Comparison of ENCODE assay signal across 8 cellular contexts in genomic region chr5:134594797-134595457, GRCh38. TPM values are rescaled to one million over a fixed set of nuclear protein-coding genes. Genes with fewer than 3 reads are reported as not detected.
DNase-seq lines count a peak whose midpoint lies in the region; ATAC-seq and TF ChIP-seq lines count a peak whose summit lies in the region.

No MANE protein-coding gene starts in this region.

- TF ChIP-seq CTCF in Loucy (conservative IDR thresholded peaks at IDR 0.05; ENCODE audit: low read length): no peak

- H2BK120ac ChIP-seq in mesendoderm (ENCODE audit: low read depth, low read length): no peak overlapping the region

- no peak overlapping the region for H3K23ac ChIP-seq in mesendoderm (ENCODE audit: low read length)

- H3K27ac ChIP-seq in right cardiac atrium (ENCODE audit: low read length) (peak overlapping the region; percentile 87), mesendoderm (ENCODE audit: low read depth, low read length) (no peak overlapping the region)

- H3K4ac ChIP-seq in mesendoderm (ENCODE audit: low read depth, low read length): no peak overlapping the region

- no peak overlapping the region for H3K4me3 ChIP-seq in Loucy (ENCODE audit: low read length, poor library complexity, severe bottlenecking)
- H3K4me3 ChIP-seq in right cardiac atrium (ENCODE audit: low read length): no peak overlapping the region
- no peak overlapping the region for H3K4me3 ChIP-seq in mesendoderm (ENCODE audit: low read length)

- no peaks in the 10 kb centered on the region for H3K79me1 ChIP-seq in mesendoderm (ENCODE audit: low read length)

- H3K4me1 ChIP-seq in Loucy (ENCODE audit: insufficient read depth, low read length, poor library complexity, severe bottlenecking): peaks cover 13% of the 10 kb centered on the region
- no peaks in the 10 kb centered on the region for H3K4me1 ChIP-seq in right cardiac atrium (ENCODE audit: control insufficient read depth, insufficient read depth, low read length)
- H3K4me1 ChIP-seq in mesendoderm (ENCODE audit: control insufficient read depth, low read depth, low read length): peaks cover 6% of the 10 kb centered on the region

- no peak overlapping the region for H2BK5ac ChIP-seq in mesendoderm (ENCODE audit: low read length)

- H3K56ac ChIP-seq in mesendoderm (ENCODE audit: low read length): no peak overlapping the region

- intact Hi-C loops in right cardiac atrium (cut with DNase I): no loop called here

- no peaks in the 10 kb centered on the region for H3K9me2 ChIP-seq in Loucy (replicated peaks; ENCODE audit: low read depth, low read length)

- no peaks in the 10 kb centered on the region for H3F3A ChIP-seq in Loucy (ENCODE audit: low read depth)

- 84% methylated on average over 3 of the region's 3 CpGs for whole genome bisulfite sequencing in right cardiac atrium
- WGBS in mesendoderm (ENCODE audit: extremely low coverage, insufficient coverage, low lambda C conversion rate): no CpG with 5 or more reads among the region's 3 CpGs

- peak overlapping the region; percentile 66 for H2AFZ ChIP-seq in Loucy (ENCODE audit: low read length)

- H3K4me2 ChIP-seq in Loucy (ENCODE audit: low read depth, low read length, poor library complexity, severe bottlenecking) (peak overlapping the region; percentile 4), mesendoderm (ENCODE audit: low read length) (no peak overlapping the region)

- H3K79me2 ChIP-seq in Loucy (ENCODE audit: insufficient read depth, low read length) (no peaks in the 10 kb centered on the region), mesendoderm (ENCODE audit: control insufficient read depth, insufficient read depth, low read length) (no peaks in the 10 kb centered on the region)

- no peaks in the 10 kb centered on the region for H3K36me3 ChIP-seq in Loucy (ENCODE audit: insufficient read depth, low read length)
- H3K36me3 ChIP-seq in mesendoderm (ENCODE audit: control insufficient read depth, insufficient read depth, low read length): no peaks in the 10 kb centered on the region

- H3K9ac ChIP-seq in Loucy (ENCODE audit: low read depth, low read length, poor library complexity, severe bottlenecking) (peak overlapping the region; percentile 32), mesendoderm (ENCODE audit: low read length) (no peak overlapping the region)

- peak; percentile 2 for DNase-seq in NCI-H1092 treated with DMSO at 0.1 percent for 48 hours (lab: John Stamatoyannopoulos, UW)
- DNase-seq in NCI-H1092 (lab: John Stamatoyannopoulos, UW): no peak
- DNase-seq in right cardiac atrium: no peak
- no peak for DNase-seq in mesendoderm
- no peak for DNase-seq in DMS153 (lab: John Stamatoyannopoulos, UW)

- no peak overlapping the region for H2AK5ac ChIP-seq in mesendoderm (ENCODE audit: low read length)

- H3K18ac ChIP-seq in mesendoderm (ENCODE audit: low read length): no peak overlapping the region

- no peak overlapping the region for H4K8ac ChIP-seq in mesendoderm (ENCODE audit: low read depth, low read length)

- H3K9me3 ChIP-seq in Loucy (ENCODE audit: insufficient read depth, low read depth, low read length) (no peaks in the 10 kb centered on the region), right cardiac atrium (ENCODE audit: control insufficient read depth, low read length) (no peaks in the 10 kb centered on the region)

- H3K27me3 ChIP-seq in Loucy (ENCODE audit: insufficient read depth, low read length, poor library complexity, severe bottlenecking): no peaks in the 10 kb centered on the region
- H3K27me3 ChIP-seq in right cardiac atrium (ENCODE audit: control insufficient read depth, insufficient read depth): no peaks in the 10 kb centered on the region
- H3K27me3 ChIP-seq in mesendoderm (ENCODE audit: insufficient read depth, low read length, poor library complexity): no peaks in the 10 kb centered on the region

- H4K5ac ChIP-seq in mesendoderm (ENCODE audit: low read length): no peak overlapping the region

- no peak overlapping the region for H2BK15ac ChIP-seq in mesendoderm (replicated peaks; ENCODE audit: low read depth)

- ATAC-seq in GM21447 (IDR thresholded peaks at IDR 0.05; ENCODE audit: unreplicated experiment) (peak; percentile 70), right cardiac atrium (no peak), GM19035 (IDR thresholded peaks at IDR 0.05; ENCODE audit: unreplicated experiment) (no peak)

- no peaks in the 10 kb centered on the region for H4K20me1 ChIP-seq in Loucy (ENCODE audit: insufficient read depth, low read length, poor library complexity, severe bottlenecking)

RNA-seq across cellular contexts. Expression of gene SAR1B, which starts 37.7 kb away (rescaled TPM):
- 100 to 1,000 TPM in 1 of 4 donors, 10 to 100 TPM in 3; 78.0 to 114 (median 84.7) TPM for total RNA-seq in right cardiac atrium
- polyA plus RNA-seq in right cardiac atrium: 46.1 TPM
- polyA plus RNA-seq in mesendoderm (2013, experiment 1 of 2): 15.2 TPM
- polyA plus RNA-seq in mesendoderm (2013, experiment 2 of 2): 16.3 TPM

RNA-seq across cellular contexts. Expression of gene SEC24A, which starts 53.7 kb away (rescaled TPM):
- total RNA-seq in right cardiac atrium: 10 to 100 TPM in 2 of 4 donors, 1 to 10 TPM in 2; 7.6 to 17.5 (median 9.8) TPM
- polyA plus RNA-seq in right cardiac atrium: 3.0 TPM
- 22.8 TPM for polyA plus RNA-seq in mesendoderm (2013, experiment 1 of 2)
- 23.5 TPM for polyA plus RNA-seq in mesendoderm (2013, experiment 2 of 2)
